Comparison of ENCODE assay signal across 27 cellular contexts in the genomic region with DNA sequence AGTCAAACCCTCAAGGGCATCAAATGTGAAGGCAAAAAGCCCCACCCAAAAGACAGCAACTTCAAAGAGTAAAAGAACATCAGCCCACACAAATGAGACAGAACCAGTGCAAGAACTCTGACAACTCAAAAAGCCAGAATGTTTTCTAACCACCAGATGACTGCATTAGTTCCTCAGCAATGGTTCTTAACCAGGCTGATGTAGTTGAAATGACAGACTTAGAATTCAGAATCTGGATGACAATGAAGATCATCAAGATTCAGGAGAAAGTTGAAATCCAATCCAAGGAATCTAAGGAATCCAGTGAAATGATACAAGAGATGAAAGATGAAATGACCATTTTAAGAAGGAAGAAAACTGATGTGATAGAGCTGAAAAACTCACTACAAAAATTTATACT.
"Had no signal": no experiment of that assay in that cellular context is flagged by ENCODE, and none has a peak within 500 bp of the region (broad histone marks: within the 10 kb centered on the region; RNA-seq: fewer than 3 reads in every experiment).

No MANE protein-coding gene starts in this region.

- H3K27ac ChIP-seq: stomach, suprapubic skin, testis, thoracic aorta, thyroid gland, tibial artery, tibial nerve, transverse colon, upper lobe of left lung, upper lobe of right lung, uterus, vagina had no signal

- DNase-seq: stimulated activated CD4-positive, alpha-beta T cell treated with anti-CD3 and anti-CD28 coated beads, Interleukin-2, amount 100 ng/mL, for 48 hours; stimulated activated CD4-positive, alpha-beta T cell treated with anti-CD3 and anti-CD28 coated beads, Interleukin-4, amount 100 ng/mL, for 1 hour; stimulated activated CD4-positive, alpha-beta T cell treated with anti-CD3 and anti-CD28 coated beads, Interleukin-4, amount 100 ng/mL, for 24 hours; stimulated activated CD4-positive, alpha-beta T cell treated with anti-CD3 and anti-CD28 coated beads, Interleukin-4, amount 100 ng/mL, for 4 hours; stimulated activated CD8-positive, alpha-beta memory T cell treated with anti-CD3 and anti-CD28 coated beads, Interleukin-4, amount 100 ng/mL, for 48 hours; stimulated activated naive B cell treated with anti-CD40 and anti-IgM and Interleukin-4, amounts not matched to agents 10 μg/mL and 1 μg/mL and 100 μg/mL, for 72 hours; stimulated activated naive CD4-positive, alpha-beta T cell; stimulated activated naive CD4-positive, alpha-beta T cell treated with Interleukin-2 at 50 U/mL for 16 hours; stimulated activated naive CD8-positive, alpha-beta T cell treated with anti-CD3 and anti-CD28 coated beads, Interleukin-15, amount 100 ng/mL, for 72 hours; stimulated activated naive CD8-positive, alpha-beta T cell treated with anti-CD3 and anti-CD28 coated beads, Interleukin-15, Interleukin-2, amounts not matched to agents 100 U/mL and 50 U/mL, for 24 hours; stomach; substantia nigra; testis; thyroid gland; tibial artery; transverse colon; trophoblast cell; upper lobe of left lung; upper lobe of right lung; uterus had no signal

- ATAC-seq: stimulated activated effector memory CD8-positive, alpha-beta T cell treated with anti-CD3 and anti-CD28 coated beads, Interleukin-12 subunit alpha, Interleukin-12 subunit beta, amount 100 ng/mL, for 72 hours; stimulated activated memory B cell treated with anti-CD40 and anti-IgM and Interleukin-4, amounts not matched to agents 10 μg/mL and 1 μg/mL and 100 μg/mL, for 72 hours; stimulated activated naive B cell treated with anti-CD40 and anti-IgM and Interleukin-4, amounts not matched to agents 10 μg/mL and 1 μg/mL and 100 μg/mL, for 72 hours; stimulated activated naive CD8-positive, alpha-beta T cell treated with anti-CD3 and anti-CD28 coated beads, Interleukin-15, amount 100 ng/mL, for 72 hours; stimulated activated naive CD8-positive, alpha-beta T cell treated with anti-CD3 and anti-CD28 coated beads, Interleukin-15, Interleukin-2, amounts not matched to agents 100 U/mL and 50 U/mL, for 24 hours; upper lobe of right lung had no signal

- H3K27me3 ChIP-seq: stomach, suprapubic skin, testis, thyroid gland, tibial artery, tibial nerve, transverse colon, upper lobe of left lung, upper lobe of right lung, uterus, vagina had no signal

- H3K9me3 ChIP-seq: testis, thoracic aorta, thyroid gland, upper lobe of right lung, uterus, vagina had no signal

- FAIRE-seq: urothelium cell line had no signal

- H3K4me3 ChIP-seq: stomach, suprapubic skin, testis, thoracic aorta, thyroid gland, tibial artery, tibial nerve, transverse colon, upper lobe of left lung, upper lobe of right lung, uterus, vagina had no signal

- H3K36me3 ChIP-seq: stomach, suprapubic skin, thoracic aorta, thyroid gland, tibial artery, tibial nerve, transverse colon, upper lobe of left lung, upper lobe of right lung, uterus, vagina had no signal

- H3K4me1 ChIP-seq: stomach, suprapubic skin, testis, thyroid gland, tibial artery, tibial nerve, transverse colon, upper lobe of left lung, upper lobe of right lung, uterus, vagina had no signal
